Comparison of ENCODE assay signal across 1 cellular context in genomic region chr17:80339731-80340456, GRCh38.
TF ChIP-seq lines count a peak whose summit lies in the region.

No MANE protein-coding gene starts in this region.

TF ChIP-seq in GM12878, 131 proteins besides CTCF, POLR2A, EP300 and RAD21 (continued from another document):
- TF ChIP-seq ZBTB40 (IDR thresholded peaks at IDR 0.05; ENCODE audit: borderline replicate concordance) (no peak), SRF (IDR thresholded peaks at IDR 0.05; ENCODE audit: low read depth in 2 of 2, low read length in 2 of 2) (no peak), YBX1 (IDR thresholded peaks at IDR 0.05) (no peak), BRCA1 (IDR thresholded peaks at IDR 0.05; ENCODE audit: low read depth, low read length) (no peak), PAX5 (IDR thresholded peaks at IDR 0.05; ENCODE audit: borderline replicate concordance, low read depth, low read length) (no peak), POLR2AphosphoS5 (IDR thresholded peaks at IDR 0.05; ENCODE audit: low read length) (no peak)
